Comparison of ENCODE assay signal across 18 cellular contexts in the genomic region with DNA sequence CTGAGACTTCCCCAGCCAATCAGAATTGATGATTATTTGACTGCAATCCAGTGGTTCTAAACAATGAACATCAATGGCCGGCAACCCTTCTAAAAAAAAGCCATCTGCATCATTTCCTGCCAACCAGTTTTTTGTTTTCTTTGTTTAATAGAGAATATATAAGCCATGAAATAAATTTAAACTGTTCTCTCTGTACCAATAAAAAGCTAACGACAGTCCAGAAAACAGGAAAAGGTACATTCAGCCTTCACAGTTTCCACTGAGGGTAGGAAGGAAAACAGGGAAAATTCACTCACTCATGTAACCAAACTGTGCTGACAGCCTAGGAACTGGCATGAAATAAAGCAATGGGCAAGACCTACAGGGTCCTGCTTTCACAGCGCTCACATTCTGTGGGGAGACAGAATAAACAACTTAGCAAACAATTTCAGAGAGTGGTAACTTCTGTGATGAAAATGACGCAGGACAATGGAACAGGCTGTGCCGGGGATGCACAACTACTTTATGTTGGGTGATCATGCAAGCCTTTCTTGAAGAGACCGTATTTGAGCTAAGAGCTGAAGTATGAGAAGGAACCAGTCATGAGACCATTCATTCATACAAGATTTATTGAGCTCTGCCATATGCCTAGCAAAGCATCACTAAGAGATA.
"Had no signal": no experiment of that assay in that cellular context is flagged by ENCODE, and none has a peak within 500 bp of the region (broad histone marks: within the 10 kb centered on the region; RNA-seq: fewer than 3 reads in every experiment).

No MANE protein-coding gene starts in this region.

- H3K4me3 ChIP-seq: colonic mucosa, SK-N-MC, thyroid gland had no signal

- H3K27ac ChIP-seq: colonic mucosa, SK-N-MC, thyroid gland, WERI-Rb-1 had no signal

- ATAC-seq: activated CD8-positive, alpha-beta T cell treated with anti-CD3 and anti-CD28 coated beads, Interleukin-2, amount 10 ng/mL, durations not matched to agents 7 days and 5 days; stimulated activated naive CD8-positive, alpha-beta T cell treated with anti-CD3 and anti-CD28 coated beads, Interleukin-15, amount 100 ng/mL, for 72 hours; T-cell had no signal

- H3K4me3 Mint-ChIP-seq: activated CD8-positive, alpha-beta T cell treated with anti-CD3 and anti-CD28 coated beads, Interleukin-2, amount 10 ng/mL, durations not matched to agents 7 days and 5 days; activated naive CD4-positive, alpha-beta T cell treated with anti-CD3 and anti-CD28 coated beads, Interleukin-2, amount 10 ng/mL, durations not matched to agents 7 days and 5 days; naive B cell; stimulated activated naive CD8-positive, alpha-beta T cell treated with anti-CD3 and anti-CD28 coated beads, Interleukin-15, amount 100 ng/mL, for 72 hours; T-cell had no signal

- H3K27ac Mint-ChIP-seq: activated CD8-positive, alpha-beta T cell treated with anti-CD3 and anti-CD28 coated beads, Interleukin-2, amount 10 ng/mL, durations not matched to agents 7 days and 5 days; activated naive CD4-positive, alpha-beta T cell treated with anti-CD3 and anti-CD28 coated beads, Interleukin-2, amount 10 ng/mL, durations not matched to agents 7 days and 5 days; naive B cell; stimulated activated naive CD8-positive, alpha-beta T cell treated with anti-CD3 and anti-CD28 coated beads, Interleukin-15, amount 100 ng/mL, for 72 hours; T-cell had no signal

- H3K9me3 ChIP-seq: colonic mucosa, thyroid gland had no signal

- H3K4me1 Mint-ChIP-seq: activated naive CD4-positive, alpha-beta T cell treated with anti-CD3 and anti-CD28 coated beads, Interleukin-2, amount 10 ng/mL, durations not matched to agents 7 days and 5 days; naive B cell; stimulated activated naive CD8-positive, alpha-beta T cell treated with anti-CD3 and anti-CD28 coated beads, Interleukin-15, amount 100 ng/mL, for 72 hours; T-cell had no signal

- DNase-seq: activated CD4-positive, alpha-beta T cell treated with anti-CD3 and anti-CD28 coated beads for 4 hours; activated CD8-positive, alpha-beta memory T cell treated with anti-CD3 and anti-CD28 coated beads, Interleukin-2, amount 50 U/mL, for 48 hours; activated CD8-positive, alpha-beta T cell treated with anti-CD3 and anti-CD28 coated beads, Interleukin-2, amount 10 ng/mL, durations not matched to agents 7 days and 5 days; activated naive CD4-positive, alpha-beta T cell treated with anti-CD3 and anti-CD28 coated beads, Interleukin-2, amount 10 ng/mL, durations not matched to agents 7 days and 5 days; caudate nucleus; colonic mucosa; effector CD8-positive, alpha-beta T cell; erythroblast; midbrain; naive B cell; nucleus accumbens; stimulated activated CD4-positive, alpha-beta T cell treated with anti-CD3 and anti-CD28 coated beads, Interleukin-4, amount 100 ng/mL, for 24 hours; stimulated activated naive CD8-positive, alpha-beta T cell treated with anti-CD3 and anti-CD28 coated beads, Interleukin-15, amount 100 ng/mL, for 72 hours; T-cell; T1000; thyroid gland; WERI-Rb-1 had no signal

- H3K36me3 ChIP-seq: colonic mucosa, thyroid gland, WERI-Rb-1 had no signal

- H3K27me3 Mint-ChIP-seq: activated naive CD4-positive, alpha-beta T cell treated with anti-CD3 and anti-CD28 coated beads, Interleukin-2, amount 10 ng/mL, durations not matched to agents 7 days and 5 days; naive B cell; stimulated activated naive CD8-positive, alpha-beta T cell treated with anti-CD3 and anti-CD28 coated beads, Interleukin-15, amount 100 ng/mL, for 72 hours; T-cell had no signal

- H3K36me3 Mint-ChIP-seq: activated naive CD4-positive, alpha-beta T cell treated with anti-CD3 and anti-CD28 coated beads, Interleukin-2, amount 10 ng/mL, durations not matched to agents 7 days and 5 days; naive B cell; T-cell had no signal

- H3K27me3 ChIP-seq: colonic mucosa, thyroid gland had no signal
